Comparison of ENCODE assay signal across 14 cellular contexts in genomic region chr15:99677540-99678134, GRCh38. TPM values are rescaled to one million over a fixed set of nuclear protein-coding genes. Genes with fewer than 3 reads are reported as not detected.
DNase-seq lines count a peak whose midpoint lies in the region; ATAC-seq and TF ChIP-seq lines count a peak whose summit lies in the region.
"Had no signal": no experiment of that assay in that cellular context is flagged by ENCODE, and none has a peak within 500 bp of the region (broad histone marks: within the 10 kb centered on the region; RNA-seq: fewer than 3 reads in every experiment).

No MANE protein-coding gene starts in this region.

- H4K5ac ChIP-seq in H9 (ENCODE audit: insufficient read length, low read depth, low read length) = no peak overlapping the region

- H2BK15ac ChIP-seq in H9 (ENCODE audit: low read depth, low read length) = no peak overlapping the region

- H3K27me3 Mint-ChIP-seq in H9 (ENCODE audit: low read depth) = no peaks in the 10 kb centered on the region
- H3K27me3 Mint-ChIP-seq: activated CD8-positive, alpha-beta memory T cell treated with anti-CD3 and anti-CD28 coated beads, Interleukin-2, amount 10 ng/mL, durations not matched to agents 7 days and 5 days had no signal

- H3K9me3 ChIP-seq in mucosa of descending colon = no peaks in the 10 kb centered on the region
- no peaks in the 10 kb centered on the region for H3K9me3 ChIP-seq in H9 (ENCODE audit: control insufficient read depth, low read depth, low read length)

- no peak overlapping the region for H2AK5ac ChIP-seq in H9 (ENCODE audit: insufficient read length, low read length)

- TF ChIP-seq CTCF in mucosa of descending colon (IDR thresholded peaks at IDR 0.05) (no peak), H9 (conservative IDR thresholded peaks at IDR 0.05) (no peak)

- H4K91ac ChIP-seq in H9 (ENCODE audit: insufficient read length, low read depth, low read length) = no peak overlapping the region

- no peaks in the 10 kb centered on the region for H3K79me1 ChIP-seq in H9 (ENCODE audit: insufficient read depth, low read depth, low read length, poor library complexity, severe bottlenecking)

- H3K27ac Mint-ChIP-seq in H9 = no peak overlapping the region
- H3K27ac Mint-ChIP-seq: activated CD8-positive, alpha-beta memory T cell treated with anti-CD3 and anti-CD28 coated beads, Interleukin-2, amount 10 ng/mL, durations not matched to agents 7 days and 5 days had no signal

- intact Hi-C loops in mucosa of descending colon (cut with DNase I, micrococcal nuclease) = no loop called here

- H4K8ac ChIP-seq in H9 (replicated peaks; ENCODE audit: insufficient read length, low read depth, low read length) = no peak overlapping the region

- H3K56ac ChIP-seq in H9 (ENCODE audit: insufficient read length, low read depth, low read length) = no peak overlapping the region

- no peak overlapping the region for H2BK120ac ChIP-seq in H9 (ENCODE audit: low read depth, low read length, poor library complexity, severe bottlenecking)

- H3K9me3 Mint-ChIP-seq in H9 = no peaks in the 10 kb centered on the region

- DNase-seq in kidney tubule cell (ENCODE audit: low spot score) (peak; percentile 53), AML-193 (lab: John Stamatoyannopoulos, UW) (no peak), mucosa of descending colon (no peak), H9 (no peak)
- DNase-seq: activated CD8-positive, alpha-beta memory T cell treated with anti-CD3 and anti-CD28 coated beads, Interleukin-2, amount 10 ng/mL, durations not matched to agents 7 days and 5 days; erythroblast; NCI-H1105; nucleus accumbens; stimulated activated CD4-positive, alpha-beta T cell treated with anti-CD3 and anti-CD28 coated beads, Interleukin-4, amount 100 ng/mL, for 24 hours had no signal

- H4K20me1 ChIP-seq in H9 (ENCODE audit: control insufficient read depth, insufficient read depth, insufficient read length) = no peaks in the 10 kb centered on the region

- H3K4me1 Mint-ChIP-seq in H9 = no peaks in the 10 kb centered on the region

- no peak overlapping the region for H2BK20ac ChIP-seq in H9 (ENCODE audit: low read depth, low read length, poor library complexity, severe bottlenecking)

- ATAC-seq in GM18858 (IDR thresholded peaks at IDR 0.05; ENCODE audit: unreplicated experiment) (peak; percentile 61), GM21515 (IDR thresholded peaks at IDR 0.05; ENCODE audit: unreplicated experiment) (peak; percentile 60), HG03159 (IDR thresholded peaks at IDR 0.05; ENCODE audit: unreplicated experiment) (peak; percentile 61), mucosa of descending colon (no peak), GM19035 (IDR thresholded peaks at IDR 0.05; ENCODE audit: unreplicated experiment) (no peak)
- ATAC-seq: activated CD8-positive, alpha-beta memory T cell treated with anti-CD3 and anti-CD28 coated beads, Interleukin-2, amount 10 ng/mL, durations not matched to agents 7 days and 5 days had no signal

- no peak overlapping the region for H3K9ac ChIP-seq in H9 (ENCODE audit: extremely low read depth, insufficient read length, low read length)

- H3K4ac ChIP-seq in H9 (ENCODE audit: low read depth, low read length) = no peak overlapping the region

- H3T11ph ChIP-seq in H9 (ENCODE audit: low read length) = no peak overlapping the region

- no peak overlapping the region for H3K18ac ChIP-seq in H9 (ENCODE audit: insufficient read length, low read depth, low read length)

- H3K14ac ChIP-seq in H9 (ENCODE audit: insufficient read depth, low read length) = no peak overlapping the region

- WGBS in H9 (ENCODE audit: extremely low coverage, insufficient read length, low lambda C conversion rate) = no CpG with 5 or more reads among the region's 4 CpGs

- H3K4me2 ChIP-seq in H9 (ENCODE audit: insufficient read depth, insufficient read length, low read length) = no peak overlapping the region

- no peak overlapping the region for H3K27ac ChIP-seq in H9 (ENCODE audit: insufficient read length, low read depth, low read length)
- H3K27ac ChIP-seq: HL-60 had no signal

- H3K36me3 ChIP-seq in mucosa of descending colon (ENCODE audit: low read depth) = no peaks in the 10 kb centered on the region

- H3K4me1 ChIP-seq in mucosa of descending colon (ENCODE audit: low read depth) (no peaks in the 10 kb centered on the region), H9 (ENCODE audit: insufficient read depth, low read length) (no peaks in the 10 kb centered on the region)

- H3K23me2 ChIP-seq in H9 (ENCODE audit: insufficient read length, low read depth, low read length, poor library complexity, severe bottlenecking) = no peaks in the 10 kb centered on the region

- no peak overlapping the region for H3K4me3 ChIP-seq in mucosa of descending colon

- H3K4me3 Mint-ChIP-seq in H9 = no peak overlapping the region
- H3K4me3 Mint-ChIP-seq: activated CD8-positive, alpha-beta memory T cell treated with anti-CD3 and anti-CD28 coated beads, Interleukin-2, amount 10 ng/mL, durations not matched to agents 7 days and 5 days had no signal

- no peak overlapping the region for H2AFZ ChIP-seq in H9 (ENCODE audit: low read length)

- no peaks in the 10 kb centered on the region for H3K79me2 ChIP-seq in H9 (ENCODE audit: insufficient read depth, low read length)

- peaks cover 3 to 43% (median 40%) of the 10 kb centered on the region in 3 experiments; a peak in 6 of 7 replicates for H3K36me3 Mint-ChIP-seq in H9 (ENCODE audit: insufficient read depth in 1 of 3, low read depth in 3 of 3)

- H3K27me3 ChIP-seq in H9 (ENCODE audit: insufficient read depth, low read length) = no peaks in the 10 kb centered on the region

- no peak overlapping the region for H2BK12ac ChIP-seq in H9 (ENCODE audit: insufficient read length, low read depth, low read length)

- no peak overlapping the region for H3K23ac ChIP-seq in H9 (ENCODE audit: insufficient read length, low read depth, low read length)

- no peak overlapping the region for H2BK5ac ChIP-seq in H9 (ENCODE audit: insufficient read length, low read length)

RNA-seq across cellular contexts. Expression of gene LYSMD4, which starts 55.6 kb away (rescaled TPM):
- total RNA-seq in mucosa of descending colon = 10 to 100 TPM in 2 of 3 donors, 1 to 10 TPM in 1; 6.4 to 15.6 (median 13.4) TPM
- 9.3 and 10.0 TPM in 2 replicates for total RNA-seq in H9 (2021)

Comparison
In these comparisons a context has a peak if more than half of its experiments do, and no peak if none do; other contexts are left out.
1. ATAC-seq: peak in GM18858 (single experiment), GM21515 (single experiment) and HG03159 (single experiment); none in mucosa of descending colon (single experiment) and GM19035 (single experiment).